14 cellular contexts compared by ENCODE assay signal in genomic region chr4:35793045-35793722, GRCh38.
"Had no signal": no experiment of that assay in that cellular context is flagged by ENCODE, and none has a peak within 500 bp of the region (broad histone marks: within the 10 kb centered on the region; RNA-seq: fewer than 3 reads in every experiment).

No MANE protein-coding gene starts in this region.

- ATAC-seq: activated CD4-positive, alpha-beta T cell treated with anti-CD3 and anti-CD28 coated beads for 36 hours; activated CD8-positive, alpha-beta T cell treated with anti-CD3 and anti-CD28 coated beads for 36 hours; lower lobe of right lung; naive thymus-derived CD4-positive, alpha-beta T cell had no signal

- H3K4me3 ChIP-seq: esophagus muscularis mucosa, hepatocyte, lower lobe of right lung had no signal

- H3K4me1 ChIP-seq: esophagus muscularis mucosa, lower lobe of right lung, parathyroid adenoma had no signal

- H3K27me3 ChIP-seq: esophagus muscularis mucosa, hepatocyte had no signal

- DNase-seq: activated CD4-positive, alpha-beta T cell treated with anti-CD3 and anti-CD28 coated beads for 36 hours; activated CD8-positive, alpha-beta memory T cell treated with anti-CD3 and anti-CD28 coated beads, Interleukin-2, amount 50 U/mL, for 4 hours; activated CD8-positive, alpha-beta T cell treated with anti-CD3 and anti-CD28 coated beads for 36 hours; activated naive CD4-positive, alpha-beta T cell; endodermal cell; lower lobe of right lung; midbrain; naive thymus-derived CD4-positive, alpha-beta T cell; retina; SW 1271; WERI-Rb-1 had no signal

- H3K27ac ChIP-seq: esophagus muscularis mucosa, hepatocyte, lower lobe of right lung, parathyroid adenoma, WERI-Rb-1 had no signal
